ENCODE assay signal across 8 cellular contexts in genomic region chr10:58334817-58335305, GRCh38. TPM values are rescaled to one million over a fixed set of nuclear protein-coding genes. Genes with fewer than 3 reads are reported as not detected.
DNase-seq lines count a peak whose midpoint lies in the region; ATAC-seq and TF ChIP-seq lines count a peak whose summit lies in the region.

Gene UBE2D1, plus strand, starts transcription at chr10:58335006. Its CDS starts 196 bp downstream, at chr10:58335202.

- ATAC-seq in GM21381 (IDR thresholded peaks at IDR 0.05; ENCODE audit: unreplicated experiment): peak; percentile 98
- peak; percentile 96 for ATAC-seq in stimulated activated effector memory CD8-positive, alpha-beta T cell treated with anti-CD3 and anti-CD28 coated beads, Interleukin-12 subunit alpha, Interleukin-12 subunit beta, amount 100 ng/mL, for 72 hours

- H3K27ac ChIP-seq in esophagus squamous epithelium: peak within 1 kb of the TSS; percentile 86 to 91 (median 88)

- peaks cover 4 to 21% (median 6%) of the 10 kb centered on the region in 3 donors for H3K4me1 ChIP-seq in esophagus squamous epithelium

- peak in 2 of 6 experiments; percentile 21 to 27 for TF ChIP-seq CTCF in esophagus squamous epithelium (IDR thresholded peaks at IDR 0.05)

- peak; percentile 98 for DNase-seq in D341Med (ENCODE audit: low spot score)
- DNase-seq in HUDEP-2 (lab: John Stamatoyannopoulos, UW; ENCODE audit: unreplicated experiment in 76 of 76): peak in 71 of 76 experiments; percentile 9 to 81 (median 58)
- DNase-seq in activated T-cell treated with anti-CD3 and anti-CD28 coated beads, Interleukin-2, amount 50 U/mL, for 48 hours: peak; percentile 88 to 91
- peak; percentile 47 for DNase-seq in esophagus squamous epithelium (lab: John Stamatoyannopoulos, UW)
- peak; percentile 83 for DNase-seq in myocyte (ENCODE audit: low read depth)
- DNase-seq in stimulated activated effector memory CD8-positive, alpha-beta T cell treated with anti-CD3 and anti-CD28 coated beads, Interleukin-12 subunit alpha, Interleukin-12 subunit beta, amount 100 ng/mL, for 72 hours (ENCODE audit: low spot score in 2 of 2): peak; percentile 60 to 86

- intact Hi-C loops in esophagus squamous epithelium (cut with DNase I): no loop called here

- TF ChIP-seq POLR2A in esophagus squamous epithelium (IDR thresholded peaks at IDR 0.05): peak in 2 of 4 donors; percentile 94 to 95

- H3K4me3 ChIP-seq in esophagus squamous epithelium: peak within 1 kb of the TSS; percentile 82 to 98 (median 95)

- no peaks in the 10 kb centered on the region for H3K9me3 Mint-ChIP-seq in stimulated activated effector memory CD8-positive, alpha-beta T cell treated with anti-CD3 and anti-CD28 coated beads, Interleukin-12 subunit alpha, Interleukin-12 subunit beta, amount 100 ng/mL, for 72 hours

- H3K36me3 Mint-ChIP-seq in stimulated activated effector memory CD8-positive, alpha-beta T cell treated with anti-CD3 and anti-CD28 coated beads, Interleukin-12 subunit alpha, Interleukin-12 subunit beta, amount 100 ng/mL, for 72 hours: peaks cover 11% of the 10 kb centered on the region

- no peaks in the 10 kb centered on the region for H3K9me3 ChIP-seq in esophagus squamous epithelium

- no peaks in the 10 kb centered on the region for H3K36me3 ChIP-seq in esophagus squamous epithelium

- H3K27ac Mint-ChIP-seq in stimulated activated effector memory CD8-positive, alpha-beta T cell treated with anti-CD3 and anti-CD28 coated beads, Interleukin-12 subunit alpha, Interleukin-12 subunit beta, amount 100 ng/mL, for 72 hours: peak within 1 kb of the TSS; percentile 92

- H3K4me3 Mint-ChIP-seq in stimulated activated effector memory CD8-positive, alpha-beta T cell treated with anti-CD3 and anti-CD28 coated beads, Interleukin-12 subunit alpha, Interleukin-12 subunit beta, amount 100 ng/mL, for 72 hours: peak within 1 kb of the TSS; percentile 92

- no CpG with 5 or more reads among the region's 49 CpGs for WGBS in esophagus squamous epithelium, 2 donors

- H3K27me3 ChIP-seq in esophagus squamous epithelium: no peaks in the 10 kb centered on the region

- H3K4me1 Mint-ChIP-seq in stimulated activated effector memory CD8-positive, alpha-beta T cell treated with anti-CD3 and anti-CD28 coated beads, Interleukin-12 subunit alpha, Interleukin-12 subunit beta, amount 100 ng/mL, for 72 hours: peaks cover 24% of the 10 kb centered on the region

TF ChIP-seq in PFSK-1, 5 proteins besides CTCF, POLR2A, EP300 and RAD21:
- TF ChIP-seq REST (IDR thresholded peaks at IDR 0.05; ENCODE audit: insufficient read depth in 1 of 2, low read depth in 2 of 2, low read length in 2 of 2): no peak
- 0 out of 2 replicates have a peak, but pooled peaks have one; percentile 20 for TF ChIP-seq SIN3A (IDR thresholded peaks at IDR 0.05; ENCODE audit: borderline replicate concordance, insufficient read depth, low read length)
- TF ChIP-seq TAF1 (IDR thresholded peaks at IDR 0.05; ENCODE audit: borderline replicate concordance, insufficient read depth, low read length): peak; percentile 79; the same call in 1 of the 2 replicates
- TF ChIP-seq FOXP2 (optimal IDR thresholded peaks at IDR 0.05; ENCODE audit: borderline replicate concordance, extremely low read depth, extremely low read length, insufficient read depth): peak; percentile 43
- TF ChIP-seq POLR2AphosphoS5 (IDR thresholded peaks at IDR 0.05; ENCODE audit: low read depth, low read length): peak; percentile 91

RNA-seq across cellular contexts. Expression of gene UBE2D1, which starts in this region (rescaled TPM):
- 8.5 TPM for polyA plus RNA-seq in PFSK-1 (2012; ENCODE audit: insufficient read length, low read depth)
- total RNA-seq in esophagus squamous epithelium (10 to 100 TPM; 12.2 to 14.9 (median 13.9) TPM), myocyte (36.9 and 53.4 TPM in 2 replicates)
- polyA plus RNA-seq in myocyte (2012): 10.9 TPM

Comparison
In these comparisons a context has a peak if more than half of its experiments do, and no peak if none do; other contexts are left out.
1. Peak in every context shown above with its lines: DNase-seq, ATAC-seq, H3K4me3 ChIP-seq and H3K27ac ChIP-seq.
2. DNase-seq: peak in every context shown above with its lines; median percentile 98 in D341Med; 90 in activated T-cell treated with anti-CD3 and anti-CD28 coated beads, Interleukin-2, amount 50 U/mL, for 48 hours; 83 in myocyte; 73 in stimulated activated effector memory CD8-positive, alpha-beta T cell treated with anti-CD3 and anti-CD28 coated beads, Interleukin-12 subunit alpha, Interleukin-12 subunit beta, amount 100 ng/mL, for 72 hours; 58 in HUDEP-2; 47 in esophagus squamous epithelium.